9 cellular contexts compared by ENCODE assay signal in genomic region chr5:56270058-56270457, GRCh38. TPM values are rescaled to one million over a fixed set of nuclear protein-coding genes. Genes with fewer than 3 reads are reported as not detected.
A peak's percentile ranks its signal among the peaks of the same experiment; 100 is the strongest.
DNase-seq lines count a peak whose midpoint lies in the region; ATAC-seq and TF ChIP-seq lines count a peak whose summit lies in the region.
"Had no signal": no experiment of that assay in that cellular context is flagged by ENCODE, and none has a peak within 500 bp of the region (broad histone marks: within the 10 kb centered on the region; RNA-seq: fewer than 3 reads in every experiment).

No MANE protein-coding gene starts in this region.

- no peaks in the 10 kb centered on the region for H3K9me3 ChIP-seq in right atrium auricular region
- H3K9me3 ChIP-seq in left lung, result no peaks in the 10 kb centered on the region

- DNase-seq in Right ventricle myocardium superior, result no peak
- DNase-seq in right atrium auricular region (ENCODE audit: low spot score), result no peak
- peak; percentile 33 for DNase-seq in HT-29 (ENCODE audit: low spot score)
- DNase-seq in activated T-helper 2 cell treated with anti-CD3 and anti-CD28 coated beads, Interferon-gamma antibody, Interleukin-2, Interleukin-4, amounts not matched to agents 10 μg/mL and 5 μg/mL and 100 μg/mL, durations not matched to agents 14 hours and 24 hours and 36 hours (ENCODE audit: low spot score), result no peak
- DNase-seq in stimulated activated naive B cell treated with anti-CD40 and anti-IgM and Interleukin-4, amounts not matched to agents 10 μg/mL and 1 μg/mL and 100 μg/mL, for 72 hours, result no peak
- no peak for DNase-seq in left lung
- DNase-seq in NCI-H2029 treated with DMSO at 0.1 percent for 48 hours (lab: John Stamatoyannopoulos, UW), result no peak
- DNase-seq in activated naive CD4-positive, alpha-beta T cell treated with anti-CD3 and anti-CD28 coated beads, Interleukin-2, amount 50 U/mL, for 16 hours, result no peak

- H3K4me3 Mint-ChIP-seq in activated T-helper 2 cell treated with anti-CD3 and anti-CD28 coated beads, Interferon-gamma antibody, Interleukin-2, Interleukin-4, amounts not matched to agents 10 μg/mL and 5 μg/mL and 100 μg/mL, durations not matched to agents 14 hours and 24 hours and 36 hours (ENCODE audit: low read depth), result no peak overlapping the region
- peak overlapping the region in 1 of 2 donors; percentile 53 for H3K4me3 Mint-ChIP-seq in stimulated activated naive B cell treated with anti-CD40 and anti-IgM and Interleukin-4, amounts not matched to agents 10 μg/mL and 1 μg/mL and 100 μg/mL, for 72 hours

- no peaks in the 10 kb centered on the region for H3K9me3 Mint-ChIP-seq in activated T-helper 2 cell treated with anti-CD3 and anti-CD28 coated beads, Interferon-gamma antibody, Interleukin-2, Interleukin-4, amounts not matched to agents 10 μg/mL and 5 μg/mL and 100 μg/mL, durations not matched to agents 14 hours and 24 hours and 36 hours
- no peaks in the 10 kb centered on the region for H3K9me3 Mint-ChIP-seq in stimulated activated naive B cell treated with anti-CD40 and anti-IgM and Interleukin-4, amounts not matched to agents 10 μg/mL and 1 μg/mL and 100 μg/mL, for 72 hours

- H3K4me1 ChIP-seq in right atrium auricular region, result peaks cover 0 to 11% of the 10 kb centered on the region in 2 donors
- H3K4me1 ChIP-seq in left lung, result peaks cover 4 to 14% of the 10 kb centered on the region in 2 donors

- intact Hi-C loops in Right ventricle myocardium superior (cut with DNase I) (loop anchor here (1.0 kb wide), 1 partner anchor 568 kb away; no protein-coding TSS in a partner anchor), left lung (cut with DNase I) (loop anchor here in 1 of 2 donors (5.0 kb wide), 1 partner anchor 567 kb away; no protein-coding TSS in a partner anchor)
- intact Hi-C loops in activated T-helper 2 cell treated with anti-CD3 and anti-CD28 coated beads, Interferon-gamma antibody, Interleukin-2, Interleukin-4, amounts not matched to agents 10 μg/mL and 5 μg/mL and 100 μg/mL, durations not matched to agents 14 hours and 24 hours and 36 hours (cut with micrococcal nuclease), result loop anchor here (1.0 to 10.0 kb wide), 7 partner anchors 59 to 582 kb away; no protein-coding TSS in a partner anchor

- TF ChIP-seq CTCF in right atrium auricular region (IDR thresholded peaks at IDR 0.05), result no peak
- no peak for TF ChIP-seq CTCF in left lung (IDR thresholded peaks at IDR 0.05)

- ATAC-seq in Right ventricle myocardium superior (ENCODE audit: poor library complexity) (peak; percentile 55), left lung (no peak)
- ATAC-seq in stimulated activated naive B cell treated with anti-CD40 and anti-IgM and Interleukin-4, amounts not matched to agents 10 μg/mL and 1 μg/mL and 100 μg/mL, for 72 hours (replicated peaks), result peak; percentile 37 to 49

- H3K27me3 ChIP-seq in right atrium auricular region, result no peaks in the 10 kb centered on the region
- H3K27me3 ChIP-seq in left lung, result no peaks in the 10 kb centered on the region

- H3K36me3 ChIP-seq in right atrium auricular region (no peaks in the 10 kb centered on the region), left lung (no peaks in the 10 kb centered on the region)

- H3K27me3 Mint-ChIP-seq in activated T-helper 2 cell treated with anti-CD3 and anti-CD28 coated beads, Interferon-gamma antibody, Interleukin-2, Interleukin-4, amounts not matched to agents 10 μg/mL and 5 μg/mL and 100 μg/mL, durations not matched to agents 14 hours and 24 hours and 36 hours (ENCODE audit: low read depth), result no peaks in the 10 kb centered on the region
- H3K27me3 Mint-ChIP-seq in stimulated activated naive B cell treated with anti-CD40 and anti-IgM and Interleukin-4, amounts not matched to agents 10 μg/mL and 1 μg/mL and 100 μg/mL, for 72 hours, result peaks cover 6 to 10% of the 10 kb centered on the region in 2 donors

- H3K27ac Mint-ChIP-seq in activated T-helper 2 cell treated with anti-CD3 and anti-CD28 coated beads, Interferon-gamma antibody, Interleukin-2, Interleukin-4, amounts not matched to agents 10 μg/mL and 5 μg/mL and 100 μg/mL, durations not matched to agents 14 hours and 24 hours and 36 hours, result peak overlapping the region; percentile 6
- no peak overlapping the region for H3K27ac Mint-ChIP-seq in stimulated activated naive B cell treated with anti-CD40 and anti-IgM and Interleukin-4, amounts not matched to agents 10 μg/mL and 1 μg/mL and 100 μg/mL, for 72 hours

- H3K4me3 ChIP-seq in right atrium auricular region (no peak overlapping the region), left lung (no peak overlapping the region)
- H3K4me3 ChIP-seq: lung had no signal

- H3K4me1 Mint-ChIP-seq in activated T-helper 2 cell treated with anti-CD3 and anti-CD28 coated beads, Interferon-gamma antibody, Interleukin-2, Interleukin-4, amounts not matched to agents 10 μg/mL and 5 μg/mL and 100 μg/mL, durations not matched to agents 14 hours and 24 hours and 36 hours (ENCODE audit: low read depth), result peaks cover 20% of the 10 kb centered on the region
- H3K4me1 Mint-ChIP-seq in stimulated activated naive B cell treated with anti-CD40 and anti-IgM and Interleukin-4, amounts not matched to agents 10 μg/mL and 1 μg/mL and 100 μg/mL, for 72 hours, result peaks cover 25% of the 10 kb centered on the region in 2 donors

- no peaks in the 10 kb centered on the region for H3K36me3 Mint-ChIP-seq in activated T-helper 2 cell treated with anti-CD3 and anti-CD28 coated beads, Interferon-gamma antibody, Interleukin-2, Interleukin-4, amounts not matched to agents 10 μg/mL and 5 μg/mL and 100 μg/mL, durations not matched to agents 14 hours and 24 hours and 36 hours (ENCODE audit: low read depth)
- no peaks in the 10 kb centered on the region for H3K36me3 Mint-ChIP-seq in stimulated activated naive B cell treated with anti-CD40 and anti-IgM and Interleukin-4, amounts not matched to agents 10 μg/mL and 1 μg/mL and 100 μg/mL, for 72 hours

- H3K27ac ChIP-seq in right atrium auricular region (no peak overlapping the region), left lung (no peak overlapping the region)

RNA-seq across cellular contexts. Expression of gene ANKRD55, which starts 36.9 kb away (rescaled TPM):
- not detected for total RNA-seq in Right ventricle myocardium superior
- total RNA-seq in right atrium auricular region, result under 1 TPM in 1 of 2 donors, not detected in 1; 0.20 TPM
- total RNA-seq in HT-29 (2014; rRNA removed; shearing (Covaris generic)), result not detected in 2 replicates
- 1.4 and 2.3 TPM in 2 replicates for total RNA-seq in activated T-helper 2 cell treated with anti-CD3 and anti-CD28 coated beads, Interferon-gamma antibody, Interleukin-2, Interleukin-4, amounts not matched to agents 10 μg/mL and 5 μg/mL and 100 μg/mL, durations not matched to agents 14 hours and 24 hours and 36 hours
- under 1 TPM; 0.20 to 0.94 TPM for total RNA-seq in left lung
